ENCODE assay signal across 24 cellular contexts in genomic region chr12:92528586-92528985, GRCh38.
"Had no signal": no experiment of that assay in that cellular context is flagged by ENCODE, and none has a peak within 500 bp of the region (broad histone marks: within the 10 kb centered on the region; RNA-seq: fewer than 3 reads in every experiment).

No MANE protein-coding gene starts in this region.

- H3K27me3 ChIP-seq: gastrocnemius medialis, right atrium auricular region, suprapubic skin, transverse colon had no signal

- DNase-seq: effector CD8-positive, alpha-beta T cell; endodermal cell; foreskin fibroblast; gastrocnemius medialis; head of caudate nucleus; left ventricle myocardium superior; lower lobe of right lung; naive thymus-derived CD8-positive, alpha-beta T cell; nephron progenitor cell; nucleus accumbens; stimulated activated CD4-positive, alpha-beta T cell treated with anti-CD3 and anti-CD28 coated beads, Interleukin-12 subunit alpha, Interleukin-12 subunit beta, amount 100 ng/mL, for 4 hours; stimulated activated CD4-positive, alpha-beta T cell treated with anti-CD3 and anti-CD28 coated beads, Interleukin-1b, Interleukin-23, amount 100 ng/mL, for 48 hours; stimulated activated CD4-positive, alpha-beta T cell treated with anti-CD3 and anti-CD28 coated beads, Interleukin-4, amount 100 ng/mL, for 1 hour; stimulated activated CD8-positive, alpha-beta memory T cell treated with anti-CD3 and anti-CD28 coated beads, Interleukin-4, amount 100 ng/mL, for 48 hours; stimulated activated naive CD4-positive, alpha-beta T cell; stimulated activated naive CD8-positive, alpha-beta T cell treated with anti-CD3 and anti-CD28 coated beads, Interleukin-15, amount 100 ng/mL, for 72 hours; transverse colon had no signal

- H3K4me3 ChIP-seq: gastrocnemius medialis, lower lobe of right lung, prostate gland, right atrium auricular region, smooth muscle cell, suprapubic skin, transverse colon had no signal

- ATAC-seq: esophagus mucosa; gastrocnemius medialis; left ventricle myocardium superior; lower lobe of right lung; naive thymus-derived CD8-positive, alpha-beta T cell; sciatic nerve; stimulated activated naive CD8-positive, alpha-beta T cell treated with anti-CD3 and anti-CD28 coated beads, Interleukin-15, amount 100 ng/mL, for 72 hours had no signal

- H3K27ac ChIP-seq: epithelial cell of prostate, gastrocnemius medialis, lower lobe of right lung, prostate gland, right atrium auricular region, suprapubic skin, transverse colon had no signal

- H3K36me3 ChIP-seq: gastrocnemius medialis, lower lobe of right lung, prostate gland, right atrium auricular region, suprapubic skin, transverse colon had no signal

- H3K9me3 ChIP-seq: gastrocnemius medialis, lower lobe of right lung, prostate gland, right atrium auricular region, suprapubic skin, transverse colon had no signal

- H3K4me1 ChIP-seq: lower lobe of right lung, prostate gland, right atrium auricular region, suprapubic skin had no signal

- H3K4me2 ChIP-seq: smooth muscle cell had no signal
